Comparison of ENCODE assay signal across 21 cellular contexts in the genomic region with DNA sequence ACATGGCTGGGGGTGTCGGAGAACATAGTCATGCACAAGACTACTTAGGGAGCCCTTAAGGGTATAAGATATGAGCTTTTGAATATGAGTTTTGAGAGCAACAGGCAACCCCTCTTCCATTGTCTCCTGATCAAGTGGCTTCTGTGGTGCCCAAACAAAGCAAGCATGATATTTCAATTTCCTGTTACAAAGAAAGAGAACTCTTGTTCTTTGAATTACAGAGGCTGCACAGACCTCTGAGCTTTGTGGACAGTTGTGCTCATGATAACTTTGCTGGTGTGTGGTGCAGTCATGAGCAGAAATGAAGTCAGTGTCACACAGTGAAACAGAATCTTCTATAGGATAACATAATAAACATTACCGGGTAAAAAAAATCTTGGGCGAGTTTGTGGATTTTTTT.
A peak's percentile ranks its signal among the peaks of the same experiment; 100 is the strongest.
DNase-seq lines count a peak whose midpoint lies in the region; ATAC-seq and TF ChIP-seq lines count a peak whose summit lies in the region.
"Had no signal": no experiment of that assay in that cellular context is flagged by ENCODE, and none has a peak within 500 bp of the region (broad histone marks: within the 10 kb centered on the region; RNA-seq: fewer than 3 reads in every experiment).

No MANE protein-coding gene starts in this region.

- H3K36me3 ChIP-seq in CD8-positive, alpha-beta memory T cell (ENCODE audit: insufficient read depth, low read length), result no peaks in the 10 kb centered on the region
- H3K36me3 ChIP-seq in KOPT-K1 (ENCODE audit: insufficient read depth, low read length), result no peaks in the 10 kb centered on the region
- peaks cover 0 to 57% (median 13%) of the 10 kb centered on the region in 9 donors for H3K36me3 ChIP-seq in heart right ventricle

- ATAC-seq in central memory CD8-positive, alpha-beta T cell (replicated peaks; ENCODE audit: extremely low read depth, poor library complexity, severe bottlenecking), result no peak
- ATAC-seq in GM21717 (IDR thresholded peaks at IDR 0.05; ENCODE audit: unreplicated experiment) (no peak), heart right ventricle (no peak)
- ATAC-seq: foreskin keratinocyte had no signal

- CTCF ChIA-PET in CD8-positive, alpha-beta memory T cell (lab: Charles Lee), result interaction anchor here (0.8 to 1.8 kb wide), 7 partner anchors 11 to 112 kb away, joined by 3 to 9 read pairs (median 4); a partner anchor contains a TSS

- no peak for TF ChIP-seq CTCF in heart right ventricle (IDR thresholded peaks at IDR 0.05)

- H3K9me3 ChIP-seq in CD8-positive, alpha-beta memory T cell (ENCODE audit: low read length), result no peaks in the 10 kb centered on the region
- H3K9me3 ChIP-seq in KOPT-K1 (ENCODE audit: insufficient read depth, low read length, poor library complexity, severe bottlenecking) (peaks cover 15% of the 10 kb centered on the region), heart right ventricle (no peaks in the 10 kb centered on the region)
- H3K9me3 ChIP-seq: sigmoid colon, transverse colon had no signal

- H3K4me3 ChIP-seq in CD8-positive, alpha-beta memory T cell (ENCODE audit: low read length), result no peak overlapping the region
- no peak overlapping the region for H3K4me3 ChIP-seq in heart right ventricle
- H3K4me3 ChIP-seq: sigmoid colon, SK-N-MC, transverse colon had no signal

- intact Hi-C loops in heart right ventricle (cut with DNase I), result no loop called here

- no peaks in the 10 kb centered on the region for H3K27me3 Mint-ChIP-seq in CD8-positive, alpha-beta memory T cell
- no peaks in the 10 kb centered on the region for H3K27me3 Mint-ChIP-seq in central memory CD8-positive, alpha-beta T cell
- H3K27me3 Mint-ChIP-seq: activated B cell treated with CpG ODN at 0.5 μM for 24 hours had no signal

- no peak overlapping the region for H3K27ac ChIP-seq in CD8-positive, alpha-beta memory T cell (ENCODE audit: low read depth, low read length)
- peak overlapping the region; percentile 93 for H3K27ac ChIP-seq in KOPT-K1 (ENCODE audit: low read depth, low read length, poor library complexity, severe bottlenecking)
- H3K27ac ChIP-seq in heart right ventricle, result no peak overlapping the region
- H3K27ac ChIP-seq: foreskin keratinocyte, sigmoid colon, SK-N-MC, transverse colon had no signal

- WGBS in heart right ventricle, 2 donors, result 79 to 80% methylated on average over 3 of the region's 3 CpGs

- no peaks in the 10 kb centered on the region for H3K9me3 Mint-ChIP-seq in CD8-positive, alpha-beta memory T cell
- H3K9me3 Mint-ChIP-seq in central memory CD8-positive, alpha-beta T cell, result no peaks in the 10 kb centered on the region
- H3K9me3 Mint-ChIP-seq: nephron had no signal

- peaks cover 43 to 56% (median 53%) of the 10 kb centered on the region in 3 donors for H3K4me1 Mint-ChIP-seq in CD8-positive, alpha-beta memory T cell
- peaks cover 31% of the 10 kb centered on the region for H3K4me1 Mint-ChIP-seq in central memory CD8-positive, alpha-beta T cell
- H3K4me1 Mint-ChIP-seq: activated B cell treated with CpG ODN at 0.5 μM for 24 hours, nephron had no signal

- H3K36me3 Mint-ChIP-seq in CD8-positive, alpha-beta memory T cell, result no peaks in the 10 kb centered on the region
- peaks cover 3% of the 10 kb centered on the region for H3K36me3 Mint-ChIP-seq in central memory CD8-positive, alpha-beta T cell (ENCODE audit: insufficient read depth)

- peak overlapping the region in 4 of 7 donors; percentile 12 to 43 (median 38) for H3K4me3 Mint-ChIP-seq in CD8-positive, alpha-beta memory T cell
- no peak overlapping the region for H3K4me3 Mint-ChIP-seq in central memory CD8-positive, alpha-beta T cell
- H3K4me3 Mint-ChIP-seq: activated B cell treated with CpG ODN at 0.5 μM for 24 hours, nephron had no signal

- H3K4me1 ChIP-seq in CD8-positive, alpha-beta memory T cell (ENCODE audit: insufficient read depth, low read length), result peaks cover 46% of the 10 kb centered on the region
- H3K4me1 ChIP-seq in heart right ventricle, result no peaks in the 10 kb centered on the region
- H3K4me1 ChIP-seq: sigmoid colon, transverse colon had no signal

- POLR2A ChIA-PET in CD8-positive, alpha-beta memory T cell (lab: Charles Lee), result interaction anchor here (0.6 to 1.7 kb wide), 4 partner anchors 18 to 302 kb away, joined by 3 to 4 read pairs (median 3); no protein-coding TSS in a partner anchor

- peak in 1 of 5 donors; percentile 56 for DNase-seq in CD8-positive, alpha-beta memory T cell
- DNase-seq in central memory CD8-positive, alpha-beta T cell (ENCODE audit: low spot score in 2 of 2), result no peak
- DNase-seq in pons (ENCODE audit: low spot score) (peak; percentile 85), iPS-NIHi11 (ENCODE audit: low spot score) (no peak), heart right ventricle (no peak)
- DNase-seq: activated B cell treated with CpG ODN at 0.5 μM for 24 hours; erythroblast; foreskin keratinocyte; HCEC 1CT; Karpas-422; NCI-H1092 treated with DMSO at 0.1 percent for 48 hours; NCI-H2029; NCI-H510A; NK-92 treated with Interleukin-12 subunit alpha and Interleukin-12 subunit beta, amount 100 ng/mL, for 24 hours; sigmoid colon; T1000; transverse colon had no signal

- no peaks in the 10 kb centered on the region for H3K27me3 ChIP-seq in CD8-positive, alpha-beta memory T cell (ENCODE audit: insufficient read depth, low read length, poor library complexity, severe bottlenecking)
- H3K27me3 ChIP-seq in heart right ventricle, result no peaks in the 10 kb centered on the region
- H3K27me3 ChIP-seq: foreskin keratinocyte, sigmoid colon, transverse colon had no signal

- peak overlapping the region in 7 of 8 donors; percentile 32 to 83 (median 70) for H3K27ac Mint-ChIP-seq in CD8-positive, alpha-beta memory T cell
- H3K27ac Mint-ChIP-seq in central memory CD8-positive, alpha-beta T cell (ENCODE audit: low read depth), result peak overlapping the region; percentile 32
- H3K27ac Mint-ChIP-seq: activated B cell treated with CpG ODN at 0.5 μM for 24 hours, nephron had no signal
